ENCODE assay signal across 8 cellular contexts in the genomic region with DNA sequence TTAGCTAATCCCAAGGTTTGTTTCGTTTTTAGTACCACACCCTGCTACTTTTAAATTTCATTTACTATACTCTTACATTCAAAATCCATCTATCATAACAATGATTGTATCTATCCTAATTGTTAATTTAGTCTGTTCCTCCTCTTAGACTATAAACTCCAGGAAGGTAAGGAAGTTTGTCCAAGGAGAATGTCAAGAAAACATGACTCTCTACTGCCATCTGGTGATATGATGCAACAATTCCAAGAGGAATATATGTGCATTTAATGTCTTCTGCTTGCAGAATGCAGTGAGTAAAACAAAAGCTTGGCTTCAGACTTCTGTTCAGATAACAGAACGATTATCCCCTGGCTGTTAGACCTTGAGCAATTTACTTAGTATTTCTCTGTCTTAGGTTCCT.
DNase-seq lines count a peak whose midpoint lies in the region; ATAC-seq, FAIRE-seq and TF ChIP-seq lines count a peak whose summit lies in the region.

No MANE protein-coding gene starts in this region.

- no peak overlapping the region for H2AFZ ChIP-seq in keratinocyte (ENCODE audit: control insufficient read depth, low read length)

- no peak for TF ChIP-seq POLR2A in H54 (IDR thresholded peaks at IDR 0.05; ENCODE audit: low read depth, low read length)

- no peak overlapping the region for H3K4me2 ChIP-seq in keratinocyte (ENCODE audit: control insufficient read depth, extremely low read depth, insufficient read depth, low read depth, low read length)

- DNase-seq in DMS153 treated with DMSO at 0.1 percent for 48 hours (lab: John Stamatoyannopoulos, UW; ENCODE audit: unreplicated experiment) (peak; percentile 22), H54 (ENCODE audit: insufficient read length, low spot score) (no peak), NCI-H1694 (lab: John Stamatoyannopoulos, UW) (peak; percentile 78), keratinocyte (ENCODE audit: low read depth, low spot score) (no peak), occipital lobe (lab: John Stamatoyannopoulos, UW) (no peak), DMS79 (lab: John Stamatoyannopoulos, UW) (no peak)

- H3K4me1 ChIP-seq in keratinocyte (ENCODE audit: control insufficient read depth, extremely low read depth, insufficient read depth, low read length), result no peaks in the 10 kb centered on the region

- dilution Hi-C loops in keratinocyte (cut with MboI; ENCODE audit: extremely low pct_ligation_motif_present, low sequenced_read_pairs), result no loop called here

- FAIRE-seq in H54 (lab: Jason Lieb, UNC) (peak; percentile 93), keratinocyte (lab: Jason Lieb, UNC) (peak; percentile 68)

- H4K20me1 ChIP-seq in keratinocyte (ENCODE audit: control insufficient read depth, extremely low read depth, insufficient read depth, low read length), result no peaks in the 10 kb centered on the region

- no peaks in the 10 kb centered on the region for H3K27me3 ChIP-seq in keratinocyte (ENCODE audit: control insufficient read depth, extremely low read depth, insufficient read depth, low read length)

- no peak overlapping the region for H3K9ac ChIP-seq in keratinocyte (ENCODE audit: control insufficient read depth, extremely low read depth, insufficient read depth, low read length)

- H3K27ac ChIP-seq in keratinocyte (ENCODE audit: control insufficient read depth, insufficient read depth, low read length), result no peak overlapping the region

- ATAC-seq in esophagus mucosa, result no peak

- H3K9me1 ChIP-seq in keratinocyte (ENCODE audit: control insufficient read depth, extremely low read depth, insufficient read depth, low read length), result no peaks in the 10 kb centered on the region

- H3K4me3 ChIP-seq in WI38 (ENCODE audit: low read depth, low read length) (no peak overlapping the region), keratinocyte (ENCODE audit: control insufficient read depth in 2 of 3, extremely low read depth in 1 of 3, insufficient read depth in 2 of 3, low read depth in 1 of 3, low read length in 3 of 3) (no peak overlapping the region)

- TF ChIP-seq CTCF in WI38 (IDR thresholded peaks at IDR 0.05; ENCODE audit: low read depth, low read length), result peak; percentile 22; the same call in 1 of the 2 replicates
- TF ChIP-seq CTCF in keratinocyte (optimal IDR thresholded peaks at IDR 0.05 in 1 of 3, IDR thresholded peaks at IDR 0.05 in 1 of 3, conservative IDR thresholded peaks at IDR 0.05 in 1 of 3; ENCODE audit: extremely low read depth in 1 of 3, insufficient read depth in 2 of 3, low read length in 3 of 3), result peak in 2 of 3 experiments; percentile 36 to 39

- H3K36me3 ChIP-seq in keratinocyte (ENCODE audit: control insufficient read depth in 2 of 2, extremely low read depth in 1 of 2, insufficient read depth in 2 of 2, low read length in 2 of 2), result no peaks in the 10 kb centered on the region

- H3K79me2 ChIP-seq in keratinocyte (ENCODE audit: control insufficient read depth, insufficient read depth, low read length), result no peaks in the 10 kb centered on the region

- H3K9me3 ChIP-seq in keratinocyte (ENCODE audit: control insufficient read depth, low read depth, low read length), result no peaks in the 10 kb centered on the region

Comparison
In these comparisons a context has a peak if more than half of its experiments do, and no peak if none do; other contexts are left out.
1. DNase-seq: peak in DMS153 treated with DMSO at 0.1 percent for 48 hours (single experiment) and NCI-H1694 (single experiment); none in H54 (single experiment), keratinocyte (single experiment), occipital lobe (single experiment) and DMS79 (single experiment).